Comparison of ENCODE assay signal across 9 cellular contexts in the genomic region with DNA sequence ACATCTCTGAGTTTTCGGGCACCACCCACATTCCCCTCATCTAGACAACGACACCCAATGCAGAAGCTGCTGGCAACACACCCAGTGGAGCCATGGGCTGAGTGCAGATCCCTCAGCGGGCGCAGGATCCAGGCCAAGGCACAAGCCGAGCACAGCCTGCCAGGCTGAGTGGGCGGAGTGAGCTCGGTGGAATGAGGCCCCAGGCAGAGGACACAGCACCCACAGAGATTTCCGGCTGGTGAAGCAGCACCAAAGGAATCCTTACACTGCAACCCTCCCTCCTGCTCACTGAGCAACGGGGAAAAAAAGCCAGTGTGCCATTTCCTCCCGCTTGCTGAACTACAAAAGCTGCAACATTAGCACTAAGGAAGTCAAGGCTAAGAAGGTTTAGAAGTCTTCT. TPM values are rescaled to one million over a fixed set of nuclear protein-coding genes. Genes with fewer than 3 reads are reported as not detected.
A peak's percentile ranks its signal among the peaks of the same experiment; 100 is the strongest.
DNase-seq lines count a peak whose midpoint lies in the region; ATAC-seq, FAIRE-seq and TF ChIP-seq lines count a peak whose summit lies in the region.
"Had no signal": no experiment of that assay in that cellular context is flagged by ENCODE, and none has a peak within 500 bp of the region (broad histone marks: within the 10 kb centered on the region; RNA-seq: fewer than 3 reads in every experiment).

No MANE protein-coding gene starts in this region.

- no peaks in the 10 kb centered on the region for H3K27me3 ChIP-seq in naive thymus-derived CD4-positive, alpha-beta T cell (ENCODE audit: control insufficient read depth in 2 of 2, insufficient read depth in 2 of 2, low read length in 2 of 2)
- H3K27me3 ChIP-seq in upper lobe of right lung, result no peaks in the 10 kb centered on the region

- FAIRE-seq in GM12891 (lab: Jason Lieb, UNC), result no peak
- FAIRE-seq: H1 had no signal

- POLR2A ChIA-PET in WTC11 (lab: Charles Lee), result no interaction called here
- POLR2A ChIA-PET in naive thymus-derived CD4-positive, alpha-beta T cell (lab: Charles Lee), result interaction anchor here (1.0 to 5.0 kb wide), 11 partner anchors 9 to 285 kb away, joined by 3 to 53 read pairs (median 6); a partner anchor contains a TSS

- peaks cover 31% of the 10 kb centered on the region for H3K36me3 Mint-ChIP-seq in WTC11
- H3K36me3 Mint-ChIP-seq in naive thymus-derived CD4-positive, alpha-beta T cell, result peaks cover 10 to 34% (median 25%) of the 10 kb centered on the region in 5 donors

- peaks cover 13% of the 10 kb centered on the region; the same call in 1 of the 2 replicates for H3K4me1 Mint-ChIP-seq in WTC11
- peaks cover 9 to 19% (median 17%) of the 10 kb centered on the region in 7 donors for H3K4me1 Mint-ChIP-seq in naive thymus-derived CD4-positive, alpha-beta T cell

- H3K9me3 ChIP-seq in naive thymus-derived CD4-positive, alpha-beta T cell (ENCODE audit: control insufficient read depth in 2 of 3, low read length in 3 of 3), result no peaks in the 10 kb centered on the region
- H3K9me3 ChIP-seq in upper lobe of right lung, result no peaks in the 10 kb centered on the region

- peak overlapping the region; percentile 44 for H3K4me3 ChIP-seq in naive thymus-derived CD4-positive, alpha-beta T cell (ENCODE audit: low read length)
- no peak overlapping the region for H3K4me3 ChIP-seq in upper lobe of right lung

- H3K27ac ChIP-seq in naive thymus-derived CD4-positive, alpha-beta T cell (ENCODE audit: low read depth, low read length), result peak overlapping the region; percentile 69
- H3K27ac ChIP-seq in upper lobe of right lung, result no peak overlapping the region

- H3K4me3 Mint-ChIP-seq in WTC11, result no peak overlapping the region
- H3K4me3 Mint-ChIP-seq in naive thymus-derived CD4-positive, alpha-beta T cell, result peak overlapping the region in 4 of 10 donors; percentile 55 to 79 (median 70)

- H3K4me1 ChIP-seq in naive thymus-derived CD4-positive, alpha-beta T cell (ENCODE audit: control insufficient read depth in 2 of 2, insufficient read depth in 2 of 2, low read length in 2 of 2), result peaks cover 11 to 33% of the 10 kb centered on the region in 2 donors
- peaks cover 5% of the 10 kb centered on the region for H3K4me1 ChIP-seq in upper lobe of right lung

- TF ChIP-seq CTCF in WTC11 (IDR thresholded peaks at IDR 0.05) (no peak), upper lobe of right lung (IDR thresholded peaks at IDR 0.05) (no peak)

- peak; percentile 43 for ATAC-seq in WTC11
- ATAC-seq in naive thymus-derived CD4-positive, alpha-beta T cell, result peak; percentile 95
- peak; percentile 69 for ATAC-seq in upper lobe of right lung
- no peak for ATAC-seq in GM21390 (IDR thresholded peaks at IDR 0.05; ENCODE audit: unreplicated experiment)

- DNase-seq in GM04503 (ENCODE audit: low read depth), result peak; percentile 61
- DNase-seq in WTC11 (ENCODE audit: low spot score), result no peak
- peak; percentile 39 for DNase-seq in cerebellar cortex (ENCODE audit: low spot score)
- peak in 8 of 9 donors; percentile 62 to 81 (median 76) for DNase-seq in naive thymus-derived CD4-positive, alpha-beta T cell
- no peak for DNase-seq in upper lobe of right lung
- DNase-seq in NCI-H1930 (lab: John Stamatoyannopoulos, UW), result no peak
- DNase-seq in GM12891 (ENCODE audit: insufficient read length, low spot score), result no peak

- CTCF ChIA-PET in WTC11 (lab: Charles Lee), result no interaction called here
- CTCF ChIA-PET in naive thymus-derived CD4-positive, alpha-beta T cell (lab: Charles Lee), result interaction anchor here (0.6 to 2.4 kb wide), 7 partner anchors 9 to 284 kb away, joined by 3 to 16 read pairs (median 4); no protein-coding TSS in a partner anchor

- H3K27ac Mint-ChIP-seq in WTC11, result 0 out of 2 replicates have a peak overlapping the region, but pooled peaks have one; percentile 5
- H3K27ac Mint-ChIP-seq in naive thymus-derived CD4-positive, alpha-beta T cell, result peak overlapping the region in 1 of 9 donors; percentile 79

- peaks cover 23% of the 10 kb centered on the region for H3K9me3 Mint-ChIP-seq in WTC11
- peaks cover 0 to 27% (median 7%) of the 10 kb centered on the region in 11 donors for H3K9me3 Mint-ChIP-seq in naive thymus-derived CD4-positive, alpha-beta T cell

- TF ChIP-seq POLR2A in GM12891 (IDR thresholded peaks at IDR 0.05; ENCODE audit: low read depth, low read length), result no peak

- intact Hi-C loops in naive thymus-derived CD4-positive, alpha-beta T cell (cut with micrococcal nuclease), result loop anchor here (1.0 to 5.0 kb wide), 5 partner anchors 15 to 615 kb away; a partner anchor contains a TSS
- intact Hi-C loops in upper lobe of right lung (cut with DNase I), result no loop called here

- H3K27me3 Mint-ChIP-seq in WTC11 (ENCODE audit: low read depth), result no peaks in the 10 kb centered on the region; the same call in 1 of the 2 replicates
- H3K27me3 Mint-ChIP-seq in naive thymus-derived CD4-positive, alpha-beta T cell, result no peaks in the 10 kb centered on the region

- H3K36me3 ChIP-seq in naive thymus-derived CD4-positive, alpha-beta T cell (ENCODE audit: control insufficient read depth in 2 of 3, insufficient read depth in 3 of 3, low read length in 3 of 3), result no peaks in the 10 kb centered on the region
- no peaks in the 10 kb centered on the region for H3K36me3 ChIP-seq in upper lobe of right lung

TF ChIP-seq in WTC11, 78 proteins besides CTCF, POLR2A, EP300 and RAD21 (continues in another document):
- TF ChIP-seq, protein P1, sequence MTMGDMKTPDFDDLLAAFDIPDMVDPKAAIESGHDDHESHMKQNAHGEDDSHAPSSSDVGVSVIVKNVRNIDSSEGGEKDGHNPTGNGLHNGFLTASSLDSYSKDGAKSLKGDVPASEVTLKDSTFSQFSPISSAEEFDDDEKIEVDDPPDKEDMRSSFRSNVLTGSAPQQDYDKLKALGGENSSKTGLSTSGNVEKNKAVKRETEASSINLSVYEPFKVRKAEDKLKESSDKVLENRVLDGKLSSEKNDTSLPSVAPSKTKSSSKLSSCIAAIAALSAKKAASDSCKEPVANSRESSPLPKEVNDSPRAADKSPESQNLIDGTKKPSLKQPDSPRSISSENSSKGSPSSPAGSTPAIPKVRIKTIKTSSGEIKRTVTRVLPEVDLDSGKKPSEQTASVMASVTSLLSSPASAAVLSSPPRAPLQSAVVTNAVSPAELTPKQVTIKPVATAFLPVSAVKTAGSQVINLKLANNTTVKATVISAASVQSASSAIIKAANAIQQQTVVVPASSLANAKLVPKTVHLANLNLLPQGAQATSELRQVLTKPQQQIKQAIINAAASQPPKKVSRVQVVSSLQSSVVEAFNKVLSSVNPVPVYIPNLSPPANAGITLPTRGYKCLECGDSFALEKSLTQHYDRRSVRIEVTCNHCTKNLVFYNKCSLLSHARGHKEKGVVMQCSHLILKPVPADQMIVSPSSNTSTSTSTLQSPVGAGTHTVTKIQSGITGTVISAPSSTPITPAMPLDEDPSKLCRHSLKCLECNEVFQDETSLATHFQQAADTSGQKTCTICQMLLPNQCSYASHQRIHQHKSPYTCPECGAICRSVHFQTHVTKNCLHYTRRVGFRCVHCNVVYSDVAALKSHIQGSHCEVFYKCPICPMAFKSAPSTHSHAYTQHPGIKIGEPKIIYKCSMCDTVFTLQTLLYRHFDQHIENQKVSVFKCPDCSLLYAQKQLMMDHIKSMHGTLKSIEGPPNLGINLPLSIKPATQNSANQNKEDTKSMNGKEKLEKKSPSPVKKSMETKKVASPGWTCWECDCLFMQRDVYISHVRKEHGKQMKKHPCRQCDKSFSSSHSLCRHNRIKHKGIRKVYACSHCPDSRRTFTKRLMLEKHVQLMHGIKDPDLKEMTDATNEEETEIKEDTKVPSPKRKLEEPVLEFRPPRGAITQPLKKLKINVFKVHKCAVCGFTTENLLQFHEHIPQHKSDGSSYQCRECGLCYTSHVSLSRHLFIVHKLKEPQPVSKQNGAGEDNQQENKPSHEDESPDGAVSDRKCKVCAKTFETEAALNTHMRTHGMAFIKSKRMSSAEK (CRISPR knock-in tag; IDR thresholded peaks at IDR 0.05; ENCODE audit: borderline replicate concordance), result no peak
- no peak for TF ChIP-seq TEAD1 (CRISPR knock-in tag; IDR thresholded peaks at IDR 0.05)

TF ChIP-seq in GM12891, 5 proteins besides CTCF, POLR2A, EP300 and RAD21:
- TF ChIP-seq POU2F2 (IDR thresholded peaks at IDR 0.05; ENCODE audit: low read depth, low read length), result no peak
- no peak for TF ChIP-seq PAX5 (IDR thresholded peaks at IDR 0.05; ENCODE audit: insufficient read depth, low read length, severe bottlenecking)
- TF ChIP-seq SPI1 (IDR thresholded peaks at IDR 0.05; ENCODE audit: low read depth, low read length), result no peak
- TF ChIP-seq POLR2AphosphoS5 (IDR thresholded peaks at IDR 0.05; ENCODE audit: low read depth, low read length), result no peak
- TF ChIP-seq TAF1 (IDR thresholded peaks at IDR 0.05; ENCODE audit: low read depth, low read length), result no peak

RNA-seq across cellular contexts. Expression of a gene that starts 34.2 kb away (rescaled TPM):
- total RNA-seq in WTC11 (2021) (19.8 to 24.1 TPM (median 20.1 TPM) in 3 replicates), upper lobe of right lung (30.9 TPM)
- total RNA-seq in naive thymus-derived CD4-positive, alpha-beta T cell, result 10 to 100 TPM; 20.6 to 23.7 (median 21.7) TPM
- 10 to 100 TPM; 16.7 to 26.0 TPM for polyA plus RNA-seq in naive thymus-derived CD4-positive, alpha-beta T cell
- 20.9 TPM for polyA plus RNA-seq in GM12891 (2012; ENCODE audit: low read depth, missing spikeins)

Comparison
In these comparisons a context has a peak if more than half of its experiments do, and no peak if none do; other contexts are left out.
1. DNase-seq: peak in GM04503 (single experiment), cerebellar cortex (single experiment) and naive thymus-derived CD4-positive, alpha-beta T cell (8 of 9); none in WTC11 (single experiment), upper lobe of right lung (single experiment), NCI-H1930 (0 of 2) and GM12891 (single experiment).